In genomic region chr16:85992779-85993178, GRCh38 we compare ENCODE assay signal across 25 cellular contexts.
"Had no signal": no experiment of that assay in that cellular context is flagged by ENCODE, and none has a peak within 500 bp of the region (broad histone marks: within the 10 kb centered on the region; RNA-seq: fewer than 3 reads in every experiment).

No MANE protein-coding gene starts in this region.

- H3K36me3 ChIP-seq: ascending aorta, brain microvascular endothelial cell, neural progenitor cell, prostate gland, stomach, suprapubic skin, transverse colon, uterus had no signal

- H3K27ac Mint-ChIP-seq: activated CD4-positive, alpha-beta memory T cell treated with anti-CD3 and anti-CD28 coated beads for 36 hours; activated CD8-positive, alpha-beta memory T cell treated with anti-CD3 and anti-CD28 coated beads, Interleukin-2, amount 10 ng/mL, durations not matched to agents 7 days and 5 days; naive thymus-derived CD4-positive, alpha-beta T cell; neural progenitor cell; T-cell; T-helper 2 cell treated with Interferon-gamma antibody and Interleukin-4, amounts not matched to agents 5 μg/mL and 100 μg/mL, for 36 hours had no signal

- H3K4me2 ChIP-seq: neural progenitor cell, SK-N-SH had no signal

- ATAC-seq: activated CD8-positive, alpha-beta memory T cell treated with anti-CD3 and anti-CD28 coated beads, Interleukin-2, amount 10 ng/mL, durations not matched to agents 7 days and 5 days; left colon; naive thymus-derived CD4-positive, alpha-beta T cell; T-cell had no signal

- H3K27ac ChIP-seq: ascending aorta, brain microvascular endothelial cell, neural progenitor cell, prostate gland, stomach, suprapubic skin, transverse colon, uterus, VCaP had no signal

- H2AFZ ChIP-seq: neural progenitor cell had no signal

- H3K9me3 ChIP-seq: ascending aorta, prostate gland, SK-N-SH, stomach, suprapubic skin, transverse colon, uterus had no signal

- H3K9ac ChIP-seq: neural progenitor cell, SK-N-SH had no signal

- H3K4me1 ChIP-seq: ascending aorta, prostate gland, suprapubic skin, uterus had no signal

- H3K9me3 Mint-ChIP-seq: activated CD4-positive, alpha-beta memory T cell treated with anti-CD3 and anti-CD28 coated beads for 36 hours; naive thymus-derived CD4-positive, alpha-beta T cell; neural progenitor cell; T-cell; T-helper 2 cell treated with Interferon-gamma antibody and Interleukin-4, amounts not matched to agents 5 μg/mL and 100 μg/mL, for 36 hours had no signal

- H3K4me3 Mint-ChIP-seq: activated CD4-positive, alpha-beta memory T cell treated with anti-CD3 and anti-CD28 coated beads for 36 hours; activated CD8-positive, alpha-beta memory T cell treated with anti-CD3 and anti-CD28 coated beads, Interleukin-2, amount 10 ng/mL, durations not matched to agents 7 days and 5 days; naive thymus-derived CD4-positive, alpha-beta T cell; neural progenitor cell; T-cell; T-helper 2 cell treated with Interferon-gamma antibody and Interleukin-4, amounts not matched to agents 5 μg/mL and 100 μg/mL, for 36 hours had no signal

- H3K36me3 Mint-ChIP-seq: activated CD4-positive, alpha-beta memory T cell treated with anti-CD3 and anti-CD28 coated beads for 36 hours; activated CD8-positive, alpha-beta memory T cell treated with anti-CD3 and anti-CD28 coated beads, Interleukin-2, amount 10 ng/mL, durations not matched to agents 7 days and 5 days; naive thymus-derived CD4-positive, alpha-beta T cell; neural progenitor cell; T-cell had no signal

- H3K27me3 ChIP-seq: ascending aorta, uterus had no signal

- H3K4me3 ChIP-seq: ascending aorta, neural progenitor cell, prostate gland, stomach, suprapubic skin, transverse colon, uterus had no signal

- DNase-seq: activated CD4-positive, alpha-beta memory T cell treated with anti-CD3 and anti-CD28 coated beads for 36 hours; activated CD4-positive, alpha-beta T cell treated with anti-CD3 and anti-CD28 coated beads for 1 hour; activated CD8-positive, alpha-beta memory T cell treated with anti-CD3 and anti-CD28 coated beads, Interleukin-2, amount 10 ng/mL, durations not matched to agents 7 days and 5 days; activated gamma-delta T cell treated with Interleukin-2 at 50 U/mL for 16 hours; activated T-cell treated with anti-CD3 and anti-CD28 coated beads for 4 hours; brain microvascular endothelial cell; central memory CD4-positive, alpha-beta T cell; dermis blood vessel endothelial cell; effector CD8-positive, alpha-beta T cell; erythroblast; foreskin fibroblast; naive thymus-derived CD4-positive, alpha-beta T cell; SK-N-SH; stimulated activated CD4-positive, alpha-beta T cell treated with anti-CD3 and anti-CD28 coated beads, Interleukin-4, amount 100 ng/mL, for 24 hours; stomach; transverse colon; uterus had no signal
